Comparison of ENCODE assay signal across 9 cellular contexts in genomic region chr3:107956991-107957467, GRCh38.
DNase-seq lines count a peak whose midpoint lies in the region; ATAC-seq and TF ChIP-seq lines count a peak whose summit lies in the region.
"Had no signal": no experiment of that assay in that cellular context is flagged by ENCODE, and none has a peak within 500 bp of the region (broad histone marks: within the 10 kb centered on the region; RNA-seq: fewer than 3 reads in every experiment).

No MANE protein-coding gene starts in this region.

- no peak overlapping the region for H3K27ac Mint-ChIP-seq in activated CD4-positive, alpha-beta T cell treated with anti-CD3 and anti-CD28 coated beads, Interleukin-2, amount 10 ng/mL, durations not matched to agents 24 days and 14 days
- H3K27ac Mint-ChIP-seq: activated naive CD4-positive, alpha-beta T cell treated with anti-CD3 and anti-CD28 coated beads, Interleukin-2, amount 50 U/mL, for 24 hours had no signal

- peaks cover 8% of the 10 kb centered on the region for H3K9me3 Mint-ChIP-seq in activated CD4-positive, alpha-beta T cell treated with anti-CD3 and anti-CD28 coated beads, Interleukin-2, amount 10 ng/mL, durations not matched to agents 24 days and 14 days

- H3K4me2 ChIP-seq in parathyroid adenoma (ENCODE audit: low read length): no peak overlapping the region

- H3K27me3 ChIP-seq in heart right ventricle: no peaks in the 10 kb centered on the region
- no peaks in the 10 kb centered on the region for H3K27me3 ChIP-seq in parathyroid adenoma (ENCODE audit: control insufficient read depth, insufficient read depth, low read length)

- H3K27ac ChIP-seq in heart right ventricle (peak overlapping the region; percentile 63 to 86 (median 71)), parathyroid adenoma (no peak overlapping the region)

- H3K4me1 ChIP-seq in heart right ventricle (peaks cover 0 to 40% (median 24%) of the 10 kb centered on the region in 9 donors), parathyroid adenoma (no peaks in the 10 kb centered on the region)

- TF ChIP-seq CTCF in heart right ventricle (IDR thresholded peaks at IDR 0.05) (no peak), parathyroid adenoma (IDR thresholded peaks at IDR 0.05) (no peak)

- no peaks in the 10 kb centered on the region for H3K79me2 ChIP-seq in parathyroid adenoma

- H3K36me3 ChIP-seq in heart right ventricle: no peaks in the 10 kb centered on the region
- no peaks in the 10 kb centered on the region for H3K36me3 ChIP-seq in parathyroid adenoma (ENCODE audit: control insufficient read depth, insufficient read depth, low read length)

- H3K36me3 Mint-ChIP-seq in activated CD4-positive, alpha-beta T cell treated with anti-CD3 and anti-CD28 coated beads, Interleukin-2, amount 10 ng/mL, durations not matched to agents 24 days and 14 days (ENCODE audit: low read depth): no peaks in the 10 kb centered on the region
- H3K36me3 Mint-ChIP-seq: activated naive CD4-positive, alpha-beta T cell treated with anti-CD3 and anti-CD28 coated beads, Interleukin-2, amount 50 U/mL, for 24 hours had no signal

- DNase-seq in AG08396 (ENCODE audit: low spot score): peak; percentile 35
- peak in 38 of 56 donors; percentile 7 to 74 (median 40) for DNase-seq in amygdala (lab: John Stamatoyannopoulos, UW)
- DNase-seq in heart right ventricle: peak; percentile 69 to 81
- DNase-seq in activated CD4-positive, alpha-beta T cell treated with anti-CD3 and anti-CD28 coated beads, Interleukin-2, amount 10 ng/mL, durations not matched to agents 24 days and 14 days: no peak

- H3K4me1 Mint-ChIP-seq in activated CD4-positive, alpha-beta T cell treated with anti-CD3 and anti-CD28 coated beads, Interleukin-2, amount 10 ng/mL, durations not matched to agents 24 days and 14 days: peaks cover 15% of the 10 kb centered on the region

- intact Hi-C loops in heart right ventricle (cut with DNase I): loop anchor here in 3 of 10 donors (10.0 kb wide), 3 partner anchors 128 to 268 kb away; partner anchors contain the start of genes CD47 (in 1 of the 3) and IFT57 (in 1 of the 3)
- intact Hi-C loops in activated CD4-positive, alpha-beta T cell treated with anti-CD3 and anti-CD28 coated beads, Interleukin-2, amount 10 ng/mL, durations not matched to agents 24 days and 14 days (cut with micrococcal nuclease): no loop called here

- WGBS in heart right ventricle, 2 donors: 13% methylated on average over 8 of the region's 8 CpGs

- no peak overlapping the region for H3K9ac ChIP-seq in parathyroid adenoma

- H3K9me3 ChIP-seq in heart right ventricle (no peaks in the 10 kb centered on the region), parathyroid adenoma (ENCODE audit: control insufficient read depth, low read length) (no peaks in the 10 kb centered on the region)

- H2AFZ ChIP-seq in parathyroid adenoma: peak overlapping the region; percentile 13

- H3K4me3 ChIP-seq in heart right ventricle (peak overlapping the region in 7 of 10 donors; percentile 8 to 33 (median 26)), parathyroid adenoma (ENCODE audit: low read depth, low read length) (no peak overlapping the region)

- H3K4me3 Mint-ChIP-seq in activated CD4-positive, alpha-beta T cell treated with anti-CD3 and anti-CD28 coated beads, Interleukin-2, amount 10 ng/mL, durations not matched to agents 24 days and 14 days: no peak overlapping the region
- H3K4me3 Mint-ChIP-seq: activated naive CD4-positive, alpha-beta T cell treated with anti-CD3 and anti-CD28 coated beads, Interleukin-2, amount 50 U/mL, for 24 hours had no signal

- ATAC-seq in heart right ventricle (peak; percentile 89 to 96 (median 94)), HG02870 (IDR thresholded peaks at IDR 0.05; ENCODE audit: unreplicated experiment) (no peak), GM19463 (IDR thresholded peaks at IDR 0.05; ENCODE audit: unreplicated experiment) (no peak), GM21723 (IDR thresholded peaks at IDR 0.05; ENCODE audit: unreplicated experiment) (no peak)

- peaks cover 15% of the 10 kb centered on the region for H3K27me3 Mint-ChIP-seq in activated CD4-positive, alpha-beta T cell treated with anti-CD3 and anti-CD28 coated beads, Interleukin-2, amount 10 ng/mL, durations not matched to agents 24 days and 14 days
- H3K27me3 Mint-ChIP-seq: activated naive CD4-positive, alpha-beta T cell treated with anti-CD3 and anti-CD28 coated beads, Interleukin-2, amount 50 U/mL, for 24 hours had no signal

Comparison
In these comparisons a context has a peak if more than half of its experiments do, and no peak if none do; other contexts are left out.
1. ATAC-seq: peak in heart right ventricle (8 of 8); none in HG02870 (single experiment), GM19463 (single experiment) and GM21723 (single experiment).